ENCODE assay signal across 2 cellular contexts in the genomic region with DNA sequence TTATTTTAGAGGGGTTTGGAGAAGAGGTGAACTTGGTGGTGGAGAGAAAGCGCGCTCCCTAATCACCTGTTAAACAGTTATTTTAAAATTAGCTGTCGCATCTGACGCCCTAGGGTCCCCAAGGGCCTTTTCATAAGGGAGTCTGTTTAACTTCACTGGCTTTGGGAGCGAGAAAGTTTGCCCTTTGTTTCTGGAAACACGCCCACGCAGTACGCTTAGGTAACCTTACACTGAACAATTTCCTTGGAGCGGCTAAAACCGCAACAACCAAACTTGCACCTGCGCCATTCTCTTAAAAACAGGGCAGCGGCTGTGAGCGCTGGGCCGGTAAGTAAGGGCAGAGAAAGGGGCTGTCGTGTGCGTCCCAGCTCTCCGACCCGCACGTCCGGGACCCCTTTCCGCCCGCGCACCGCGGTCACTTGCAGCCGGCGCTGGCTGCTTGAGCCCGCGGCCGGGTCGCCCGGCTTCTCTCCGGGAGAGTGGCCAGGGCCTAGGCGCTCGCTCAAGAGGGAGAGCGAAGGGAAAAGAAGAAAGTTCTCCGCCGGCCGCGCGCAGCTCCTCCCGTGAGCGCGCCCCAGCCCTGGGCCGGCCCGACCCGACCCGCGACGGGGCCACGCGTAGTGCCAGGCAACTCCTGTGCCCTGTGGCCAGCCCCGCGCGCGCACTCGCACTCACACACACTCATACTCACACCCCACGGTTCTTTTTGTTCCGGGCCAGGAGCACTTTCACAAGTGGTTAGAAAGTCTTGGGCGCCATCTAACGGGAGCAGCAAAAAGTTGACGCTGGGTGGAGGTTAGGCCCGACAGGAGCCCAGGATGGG.
TF ChIP-seq lines count a peak whose summit lies in the region.

No MANE protein-coding gene starts in this region.

TF ChIP-seq in SK-N-SH treated with all-trans-retinoic acid at 6 μM for 48 hours, 23 proteins besides CTCF, POLR2A, EP300 and RAD21:
- TF ChIP-seq ESRRG (CRISPR knock-in tag; IDR thresholded peaks at IDR 0.05) (no peak), CSDC2 (CRISPR knock-in tag; IDR thresholded peaks at IDR 0.05) (no peak), ZNF565 (CRISPR knock-in tag; conservative IDR thresholded peaks at IDR 0.05; ENCODE audit: low read depth) (no peak), ZNF70 (CRISPR knock-in tag; IDR thresholded peaks at IDR 0.05) (no peak), ZC3H10 (CRISPR knock-in tag; IDR thresholded peaks at IDR 0.05) (no peak), OSR1 (CRISPR knock-in tag; IDR thresholded peaks at IDR 0.05) (no peak), BACH2 (CRISPR knock-in tag; IDR thresholded peaks at IDR 0.05; ENCODE audit: borderline replicate concordance) (no peak), ISL1 (CRISPR knock-in tag; IDR thresholded peaks at IDR 0.05) (no peak), ZFP3 (CRISPR knock-in tag; IDR thresholded peaks at IDR 0.05) (no peak), ZFP30 (CRISPR knock-in tag; IDR thresholded peaks at IDR 0.05) (no peak), SNAI2 (CRISPR knock-in tag; IDR thresholded peaks at IDR 0.05) (no peak)
- TF ChIP-seq, protein P1, sequence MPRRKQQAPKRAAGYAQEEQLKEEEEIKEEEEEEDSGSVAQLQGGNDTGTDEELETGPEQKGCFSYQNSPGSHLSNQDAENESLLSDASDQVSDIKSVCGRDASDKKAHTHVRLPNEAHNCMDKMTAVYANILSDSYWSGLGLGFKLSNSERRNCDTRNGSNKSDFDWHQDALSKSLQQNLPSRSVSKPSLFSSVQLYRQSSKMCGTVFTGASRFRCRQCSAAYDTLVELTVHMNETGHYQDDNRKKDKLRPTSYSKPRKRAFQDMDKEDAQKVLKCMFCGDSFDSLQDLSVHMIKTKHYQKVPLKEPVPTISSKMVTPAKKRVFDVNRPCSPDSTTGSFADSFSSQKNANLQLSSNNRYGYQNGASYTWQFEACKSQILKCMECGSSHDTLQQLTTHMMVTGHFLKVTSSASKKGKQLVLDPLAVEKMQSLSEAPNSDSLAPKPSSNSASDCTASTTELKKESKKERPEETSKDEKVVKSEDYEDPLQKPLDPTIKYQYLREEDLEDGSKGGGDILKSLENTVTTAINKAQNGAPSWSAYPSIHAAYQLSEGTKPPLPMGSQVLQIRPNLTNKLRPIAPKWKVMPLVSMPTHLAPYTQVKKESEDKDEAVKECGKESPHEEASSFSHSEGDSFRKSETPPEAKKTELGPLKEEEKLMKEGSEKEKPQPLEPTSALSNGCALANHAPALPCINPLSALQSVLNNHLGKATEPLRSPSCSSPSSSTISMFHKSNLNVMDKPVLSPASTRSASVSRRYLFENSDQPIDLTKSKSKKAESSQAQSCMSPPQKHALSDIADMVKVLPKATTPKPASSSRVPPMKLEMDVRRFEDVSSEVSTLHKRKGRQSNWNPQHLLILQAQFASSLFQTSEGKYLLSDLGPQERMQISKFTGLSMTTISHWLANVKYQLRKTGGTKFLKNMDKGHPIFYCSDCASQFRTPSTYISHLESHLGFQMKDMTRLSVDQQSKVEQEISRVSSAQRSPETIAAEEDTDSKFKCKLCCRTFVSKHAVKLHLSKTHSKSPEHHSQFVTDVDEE (CRISPR knock-in tag; IDR thresholded peaks at IDR 0.05): no peak
- TF ChIP-seq, protein P2, sequence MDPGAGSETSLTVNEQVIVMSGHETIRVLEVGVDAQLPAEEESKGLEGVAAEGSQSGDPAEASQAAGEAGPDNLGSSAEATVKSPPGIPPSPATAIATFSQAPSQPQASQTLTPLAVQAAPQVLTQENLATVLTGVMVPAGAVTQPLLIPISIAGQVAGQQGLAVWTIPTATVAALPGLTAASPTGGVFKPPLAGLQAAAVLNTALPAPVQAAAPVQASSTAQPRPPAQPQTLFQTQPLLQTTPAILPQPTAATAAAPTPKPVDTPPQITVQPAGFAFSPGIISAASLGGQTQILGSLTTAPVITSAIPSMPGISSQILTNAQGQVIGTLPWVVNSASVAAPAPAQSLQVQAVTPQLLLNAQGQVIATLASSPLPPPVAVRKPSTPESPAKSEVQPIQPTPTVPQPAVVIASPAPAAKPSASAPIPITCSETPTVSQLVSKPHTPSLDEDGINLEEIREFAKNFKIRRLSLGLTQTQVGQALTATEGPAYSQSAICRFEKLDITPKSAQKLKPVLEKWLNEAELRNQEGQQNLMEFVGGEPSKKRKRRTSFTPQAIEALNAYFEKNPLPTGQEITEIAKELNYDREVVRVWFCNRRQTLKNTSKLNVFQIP (CRISPR knock-in tag; IDR thresholded peaks at IDR 0.05; ENCODE audit: borderline replicate concordance, low read depth): no peak
- TF ChIP-seq, protein P3, sequence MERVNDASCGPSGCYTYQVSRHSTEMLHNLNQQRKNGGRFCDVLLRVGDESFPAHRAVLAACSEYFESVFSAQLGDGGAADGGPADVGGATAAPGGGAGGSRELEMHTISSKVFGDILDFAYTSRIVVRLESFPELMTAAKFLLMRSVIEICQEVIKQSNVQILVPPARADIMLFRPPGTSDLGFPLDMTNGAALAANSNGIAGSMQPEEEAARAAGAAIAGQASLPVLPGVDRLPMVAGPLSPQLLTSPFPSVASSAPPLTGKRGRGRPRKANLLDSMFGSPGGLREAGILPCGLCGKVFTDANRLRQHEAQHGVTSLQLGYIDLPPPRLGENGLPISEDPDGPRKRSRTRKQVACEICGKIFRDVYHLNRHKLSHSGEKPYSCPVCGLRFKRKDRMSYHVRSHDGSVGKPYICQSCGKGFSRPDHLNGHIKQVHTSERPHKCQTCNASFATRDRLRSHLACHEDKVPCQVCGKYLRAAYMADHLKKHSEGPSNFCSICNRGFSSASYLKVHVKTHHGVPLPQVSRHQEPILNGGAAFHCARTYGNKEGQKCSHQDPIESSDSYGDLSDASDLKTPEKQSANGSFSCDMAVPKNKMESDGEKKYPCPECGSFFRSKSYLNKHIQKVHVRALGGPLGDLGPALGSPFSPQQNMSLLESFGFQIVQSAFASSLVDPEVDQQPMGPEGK (CRISPR knock-in tag; IDR thresholded peaks at IDR 0.05; ENCODE audit: borderline replicate concordance): no peak

TF ChIP-seq in H1, 55 proteins besides CTCF, POLR2A, EP300 and RAD21:
- no peak for TF ChIP-seq SRF (IDR thresholded peaks at IDR 0.05; ENCODE audit: low read depth, low read length)
- TF ChIP-seq EZH2 (IDR thresholded peaks at IDR 0.05; ENCODE audit: low read depth, low read length, severe bottlenecking): peak; percentile 64
- peak; percentile 94 for TF ChIP-seq ASH2L (IDR thresholded peaks at IDR 0.05; ENCODE audit: low read length)
- TF ChIP-seq JUND (IDR thresholded peaks at IDR 0.05; ENCODE audit: low read length): no peak
- no peak for TF ChIP-seq CEBPB (IDR thresholded peaks at IDR 0.05; ENCODE audit: low read depth, low read length)
- no peak for TF ChIP-seq RXRA (IDR thresholded peaks at IDR 0.05; ENCODE audit: insufficient read depth, low read depth, low read length)
- TF ChIP-seq KDM4A (IDR thresholded peaks at IDR 0.05; ENCODE audit: low read depth, low read length, severe bottlenecking): peak; percentile 94
- TF ChIP-seq RBBP5 (IDR thresholded peaks at IDR 0.05; ENCODE audit: borderline replicate concordance, low read depth, low read length): peak; percentile 74; the same call in 1 of the 2 replicates
- TF ChIP-seq, protein P4, sequence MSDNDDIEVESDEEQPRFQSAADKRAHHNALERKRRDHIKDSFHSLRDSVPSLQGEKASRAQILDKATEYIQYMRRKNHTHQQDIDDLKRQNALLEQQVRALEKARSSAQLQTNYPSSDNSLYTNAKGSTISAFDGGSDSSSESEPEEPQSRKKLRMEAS (IDR thresholded peaks at IDR 0.05): no peak; the same call in 1 of the 2 replicates
- TF ChIP-seq SUZ12 (IDR thresholded peaks at IDR 0.05; ENCODE audit: low read length): peak; percentile 62; the same call in 1 of the 2 replicates
- 0 out of 2 replicates have a peak, but pooled peaks have one; percentile 13 for TF ChIP-seq CREB1 (IDR thresholded peaks at IDR 0.05)
- TF ChIP-seq TAF7 (optimal IDR thresholded peaks at IDR 0.05; ENCODE audit: borderline replicate concordance, low read depth, low read length): peak; percentile 56
- 0 out of 2 replicates have a peak, but pooled peaks have one; percentile 4 for TF ChIP-seq TCF12 (IDR thresholded peaks at IDR 0.05; ENCODE audit: low read depth, low read length)
- TF ChIP-seq NRF1 (IDR thresholded peaks at IDR 0.05; ENCODE audit: low read depth, low read length): no peak
- TF ChIP-seq CHD1 (IDR thresholded peaks at IDR 0.05; ENCODE audit: low read depth, low read length): no peak
- TF ChIP-seq YY1 (IDR thresholded peaks at IDR 0.05; ENCODE audit: low read depth, low read length): peak; percentile 7; the same call in 1 of the 2 replicates
- TF ChIP-seq CTBP2 (IDR thresholded peaks at IDR 0.05; ENCODE audit: borderline replicate concordance, insufficient read depth, insufficient read length, low read length): peak; percentile 34
- TF ChIP-seq MAFK (IDR thresholded peaks at IDR 0.05; ENCODE audit: low read depth, low read length): no peak
- peak in 1 of 2 experiments; percentile 53; a peak in 1 of 4 replicates for TF ChIP-seq HDAC2 (IDR thresholded peaks at IDR 0.05; ENCODE audit: borderline replicate concordance in 1 of 2, low read depth in 2 of 2, low read length in 2 of 2)
- 0 out of 2 replicates have a peak, but pooled peaks have one; percentile 33 for TF ChIP-seq PHF8 (conservative IDR thresholded peaks at IDR 0.05; ENCODE audit: low read depth, low read length)
- TF ChIP-seq BACH1 (IDR thresholded peaks at IDR 0.05; ENCODE audit: low read length): peak; percentile 48
